In the genomic region with DNA sequence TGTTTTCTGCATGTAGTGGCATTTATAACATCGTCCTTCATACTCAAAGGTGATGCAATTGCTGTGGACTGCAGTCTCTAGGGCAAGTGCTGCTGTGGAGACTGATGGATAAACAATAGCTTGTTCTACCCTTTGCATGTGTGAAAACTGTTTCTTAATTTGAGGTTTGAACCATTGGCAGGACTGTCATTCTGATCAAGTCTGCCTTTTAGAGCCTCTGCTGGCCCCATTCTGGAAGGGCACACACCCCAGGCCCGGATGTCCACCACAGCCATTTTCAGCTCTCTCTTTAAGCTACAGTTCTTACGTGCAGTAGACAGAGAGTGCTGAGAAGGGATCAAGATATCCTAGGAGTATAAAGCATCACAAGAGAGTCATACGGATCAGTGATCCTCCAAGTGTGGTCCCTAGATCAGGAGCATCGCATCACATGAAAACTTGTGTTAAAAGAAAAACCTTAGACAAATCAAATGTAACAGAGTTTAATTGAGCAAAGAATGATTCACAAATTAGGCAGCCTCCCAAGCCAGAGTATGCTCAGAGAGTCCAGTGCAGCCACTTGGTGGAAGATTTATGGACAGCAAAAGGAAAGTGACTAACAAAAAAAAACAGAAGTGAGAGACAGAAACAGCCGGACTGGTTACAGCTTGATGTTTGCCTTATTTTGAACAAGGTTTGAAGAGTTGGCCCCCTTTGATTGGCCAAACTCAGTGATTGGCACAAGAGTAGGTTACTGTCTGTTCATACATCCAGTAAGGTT, we compare ENCODE assay signal across 9 cellular contexts. TPM values are rescaled to one million over a fixed set of nuclear protein-coding genes. Genes with fewer than 3 reads are reported as not detected.
DNase-seq lines count a peak whose midpoint lies in the region; ATAC-seq and TF ChIP-seq lines count a peak whose summit lies in the region.
"Had no signal": no experiment of that assay in that cellular context is flagged by ENCODE, and none has a peak within 500 bp of the region (broad histone marks: within the 10 kb centered on the region; RNA-seq: fewer than 3 reads in every experiment).

No MANE protein-coding gene starts in this region.

- CTCF ChIA-PET in activated CD4-positive, alpha-beta T cell treated with anti-CD3 and anti-CD28 coated beads, Interleukin-2, amount 10 ng/mL, durations not matched to agents 7 days and 5 days (lab: Charles Lee): no interaction called here

- H3K36me3 Mint-ChIP-seq in stimulated activated memory B cell treated with anti-CD40 and anti-IgM and Interleukin-4, amounts not matched to agents 10 μg/mL and 1 μg/mL and 100 μg/mL, for 72 hours: no peaks in the 10 kb centered on the region
- H3K36me3 Mint-ChIP-seq in activated CD4-positive, alpha-beta T cell treated with anti-CD3 and anti-CD28 coated beads, Interleukin-2, amount 10 ng/mL, durations not matched to agents 7 days and 5 days (ENCODE audit: low read depth): no peaks in the 10 kb centered on the region

- peak; percentile 65 for ATAC-seq in GM18511 (IDR thresholded peaks at IDR 0.05; ENCODE audit: unreplicated experiment)
- ATAC-seq in HG02642 (IDR thresholded peaks at IDR 0.05; ENCODE audit: poor library complexity, unreplicated experiment): peak; percentile 60
- ATAC-seq in stimulated activated memory B cell treated with anti-CD40 and anti-IgM and Interleukin-4, amounts not matched to agents 10 μg/mL and 1 μg/mL and 100 μg/mL, for 72 hours: peak; percentile 80

- POLR2A ChIA-PET in activated CD4-positive, alpha-beta T cell treated with anti-CD3 and anti-CD28 coated beads, Interleukin-2, amount 10 ng/mL, durations not matched to agents 7 days and 5 days (lab: Charles Lee): no interaction called here

- no peaks in the 10 kb centered on the region for H3K9me3 Mint-ChIP-seq in stimulated activated memory B cell treated with anti-CD40 and anti-IgM and Interleukin-4, amounts not matched to agents 10 μg/mL and 1 μg/mL and 100 μg/mL, for 72 hours
- no peaks in the 10 kb centered on the region for H3K9me3 Mint-ChIP-seq in activated CD4-positive, alpha-beta T cell treated with anti-CD3 and anti-CD28 coated beads, Interleukin-2, amount 10 ng/mL, durations not matched to agents 7 days and 5 days

- TF ChIP-seq CTCF in fibroblast of the aortic adventitia (IDR thresholded peaks at IDR 0.05; ENCODE audit: insufficient read depth, low read length): no peak

- H3K27me3 Mint-ChIP-seq in stimulated activated memory B cell treated with anti-CD40 and anti-IgM and Interleukin-4, amounts not matched to agents 10 μg/mL and 1 μg/mL and 100 μg/mL, for 72 hours: no peaks in the 10 kb centered on the region
- peaks cover 3% of the 10 kb centered on the region for H3K27me3 Mint-ChIP-seq in activated CD4-positive, alpha-beta T cell treated with anti-CD3 and anti-CD28 coated beads, Interleukin-2, amount 10 ng/mL, durations not matched to agents 7 days and 5 days

- no peak overlapping the region for H3K4me3 Mint-ChIP-seq in stimulated activated memory B cell treated with anti-CD40 and anti-IgM and Interleukin-4, amounts not matched to agents 10 μg/mL and 1 μg/mL and 100 μg/mL, for 72 hours
- H3K4me3 Mint-ChIP-seq in activated CD4-positive, alpha-beta T cell treated with anti-CD3 and anti-CD28 coated beads, Interleukin-2, amount 10 ng/mL, durations not matched to agents 7 days and 5 days: no peak overlapping the region

- peak; percentile 97 for DNase-seq in NOMO-1 treated with DMSO at 0.1 percent for 48 hours (lab: John Stamatoyannopoulos, UW; ENCODE audit: unreplicated experiment)
- peak; percentile 52 for DNase-seq in fibroblast of the aortic adventitia (ENCODE audit: low read depth)
- no peak for DNase-seq in activated CD4-positive, alpha-beta T cell treated with anti-CD3 and anti-CD28 coated beads, Interleukin-2, amount 10 ng/mL, durations not matched to agents 7 days and 5 days
- no peak for DNase-seq in OCI-M2 (lab: John Stamatoyannopoulos, UW; ENCODE audit: unreplicated experiment)
- no peak for DNase-seq in NCI-H1930 (lab: John Stamatoyannopoulos, UW)

- H3K27ac Mint-ChIP-seq in stimulated activated memory B cell treated with anti-CD40 and anti-IgM and Interleukin-4, amounts not matched to agents 10 μg/mL and 1 μg/mL and 100 μg/mL, for 72 hours: peak overlapping the region; percentile 34
- no peak overlapping the region for H3K27ac Mint-ChIP-seq in activated CD4-positive, alpha-beta T cell treated with anti-CD3 and anti-CD28 coated beads, Interleukin-2, amount 10 ng/mL, durations not matched to agents 7 days and 5 days

- no peak overlapping the region for H3K4me3 ChIP-seq in fibroblast of the aortic adventitia (ENCODE audit: low read depth, low read length)

- H3K4me1 Mint-ChIP-seq in stimulated activated memory B cell treated with anti-CD40 and anti-IgM and Interleukin-4, amounts not matched to agents 10 μg/mL and 1 μg/mL and 100 μg/mL, for 72 hours: peaks cover 19% of the 10 kb centered on the region
- no peaks in the 10 kb centered on the region for H3K4me1 Mint-ChIP-seq in activated CD4-positive, alpha-beta T cell treated with anti-CD3 and anti-CD28 coated beads, Interleukin-2, amount 10 ng/mL, durations not matched to agents 7 days and 5 days

RNA-seq across cellular contexts. Expression of gene FRK, which starts 52.0 kb away (rescaled TPM):
- 2.0 TPM in 2 replicates for total RNA-seq in fibroblast of the aortic adventitia (ENCODE audit: low replicate concordance)
- under 1 TPM; 0.02 TPM for total RNA-seq in activated CD4-positive, alpha-beta T cell treated with anti-CD3 and anti-CD28 coated beads, Interleukin-2, amount 10 ng/mL, durations not matched to agents 7 days and 5 days
- total RNA-seq: mononuclear cell had no signal

Comparison
In these comparisons a context has a peak if more than half of its experiments do, and no peak if none do; other contexts are left out.
1. DNase-seq: peak in NOMO-1 treated with DMSO at 0.1 percent for 48 hours (single experiment) and fibroblast of the aortic adventitia (single experiment); none in activated CD4-positive, alpha-beta T cell treated with anti-CD3 and anti-CD28 coated beads, Interleukin-2, amount 10 ng/mL, durations not matched to agents 7 days and 5 days (single experiment), OCI-M2 (single experiment) and NCI-H1930 (0 of 2).
2. Peak in every context shown above with its lines, with median percentiles within 50 percentile points of each other: ATAC-seq.